In the genomic region with DNA sequence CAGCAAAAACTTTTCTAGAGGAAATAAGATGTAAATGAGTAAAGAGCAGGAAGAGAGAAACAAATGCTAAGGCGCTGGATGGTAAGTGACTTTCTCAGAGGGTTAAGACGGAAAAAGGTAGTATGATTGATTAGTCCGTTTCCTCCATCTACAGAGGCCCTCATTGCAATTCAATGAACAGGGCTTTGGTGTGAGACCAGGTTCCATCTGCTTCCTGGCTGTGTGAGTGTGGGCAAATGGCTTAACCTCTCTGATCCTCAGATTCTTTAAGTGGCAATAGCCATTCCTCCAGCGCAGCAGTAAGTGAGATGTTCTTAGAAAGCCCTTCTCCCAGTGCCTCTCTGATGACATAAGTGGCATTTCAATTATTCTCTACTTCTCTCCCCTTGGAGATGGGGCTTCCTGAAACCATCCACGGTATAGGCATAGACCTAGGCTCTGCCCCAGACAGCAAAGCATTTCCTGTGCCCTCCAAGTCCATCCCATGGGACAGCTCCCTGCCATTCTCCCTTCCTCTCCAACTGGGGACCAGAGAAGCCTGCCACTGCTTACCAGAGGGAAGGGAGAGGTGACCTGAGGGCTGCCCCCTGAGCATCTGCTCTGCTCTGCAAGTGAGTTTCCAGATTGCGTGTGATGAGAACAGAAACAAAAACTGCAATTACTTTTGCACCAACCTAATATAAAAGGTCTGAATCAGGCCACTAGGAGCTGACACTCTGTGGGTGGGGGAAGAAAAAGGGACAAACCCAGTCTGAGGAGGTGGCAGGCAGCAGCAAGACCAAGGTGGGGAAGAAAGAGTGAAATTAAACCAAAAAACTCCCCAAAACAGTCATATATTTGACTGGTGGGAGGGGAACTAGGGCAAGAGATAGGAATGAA, we compare ENCODE assay signal across 7 cellular contexts. TPM values are rescaled to one million over a fixed set of nuclear protein-coding genes. Genes with fewer than 3 reads are reported as not detected.
DNase-seq lines count a peak whose midpoint lies in the region; ATAC-seq and TF ChIP-seq lines count a peak whose summit lies in the region.

No MANE protein-coding gene starts in this region.

- no peak overlapping the region for H3K27ac ChIP-seq in thyroid gland

- H3K9me3 ChIP-seq in T-helper 17 cell (ENCODE audit: control insufficient read depth, low read length, poor library complexity, severe bottlenecking) (no peaks in the 10 kb centered on the region), thyroid gland (no peaks in the 10 kb centered on the region)

- WGBS in lower leg skin, 2 donors, result 85 to 87% methylated on average over 6 of the region's 6 CpGs
- WGBS in thyroid gland, 2 donors, result 87% methylated on average over 6 of the region's 6 CpGs

- no peaks in the 10 kb centered on the region for H3K27me3 ChIP-seq in thyroid gland

- H3K4me3 Mint-ChIP-seq in T-helper 17 cell, result peak overlapping the region; percentile 75

- no peaks in the 10 kb centered on the region for H3K4me1 ChIP-seq in thyroid gland

- DNase-seq in T-helper 17 cell, result no peak
- peak; percentile 52 for DNase-seq in stimulated activated CD4-positive, alpha-beta T cell treated with anti-CD3 and anti-CD28 coated beads, Interleukin-4, amount 100 ng/mL, for 1 hour
- DNase-seq in lower leg skin (ENCODE audit: low spot score in 2 of 2), result no peak
- no peak for DNase-seq in MV-4-11 (lab: John Stamatoyannopoulos, UW)
- no peak for DNase-seq in thyroid gland

- intact Hi-C loops in lower leg skin (cut with DNase I; ENCODE audit: low total_unique reads) (loop anchor here (10.0 kb wide), 1 partner anchor 91 kb away; no protein-coding TSS in a partner anchor), thyroid gland (cut with DNase I) (no loop called here)

- H3K36me3 ChIP-seq in thyroid gland, result no peaks in the 10 kb centered on the region

- TF ChIP-seq POLR2A in lower leg skin (IDR thresholded peaks at IDR 0.05) (no peak), thyroid gland (IDR thresholded peaks at IDR 0.05) (no peak)

- peaks cover 41% of the 10 kb centered on the region for H3K4me1 Mint-ChIP-seq in T-helper 17 cell

- no peak for TF ChIP-seq CTCF in lower leg skin (IDR thresholded peaks at IDR 0.05)
- no peak for TF ChIP-seq CTCF in thyroid gland (IDR thresholded peaks at IDR 0.05)

- ATAC-seq in GM19023 (IDR thresholded peaks at IDR 0.05; ENCODE audit: unreplicated experiment) (peak; percentile 60), HG02678 (IDR thresholded peaks at IDR 0.05; ENCODE audit: unreplicated experiment) (peak; percentile 62), T-helper 17 cell (peak; percentile 74)

- H3K27ac Mint-ChIP-seq in T-helper 17 cell, result peak overlapping the region; percentile 59

- H3K4me3 ChIP-seq in lower leg skin (ENCODE audit: low read depth, poor library complexity, severe bottlenecking) (no peak overlapping the region), thyroid gland (replicated peaks in 1 of 3) (no peak overlapping the region)

- no peaks in the 10 kb centered on the region for H3K36me3 Mint-ChIP-seq in T-helper 17 cell (ENCODE audit: low read depth)

- H3K27me3 Mint-ChIP-seq in T-helper 17 cell, result no peaks in the 10 kb centered on the region

RNA-seq across cellular contexts. Expression of gene CD44, which starts 12.7 kb away (rescaled TPM):
- total RNA-seq in T-helper 17 cell (1,000 to 10,000 TPM; 1,118 to 1,497 TPM), lower leg skin (1,000 to 10,000 TPM in 1 of 4 donors, 100 to 1,000 TPM in 3; 861 to 1,282 (median 914) TPM), thyroid gland (100 to 1,000 TPM; 164 to 302 (median 189) TPM)
